15 cellular contexts compared by ENCODE assay signal in the genomic region with DNA sequence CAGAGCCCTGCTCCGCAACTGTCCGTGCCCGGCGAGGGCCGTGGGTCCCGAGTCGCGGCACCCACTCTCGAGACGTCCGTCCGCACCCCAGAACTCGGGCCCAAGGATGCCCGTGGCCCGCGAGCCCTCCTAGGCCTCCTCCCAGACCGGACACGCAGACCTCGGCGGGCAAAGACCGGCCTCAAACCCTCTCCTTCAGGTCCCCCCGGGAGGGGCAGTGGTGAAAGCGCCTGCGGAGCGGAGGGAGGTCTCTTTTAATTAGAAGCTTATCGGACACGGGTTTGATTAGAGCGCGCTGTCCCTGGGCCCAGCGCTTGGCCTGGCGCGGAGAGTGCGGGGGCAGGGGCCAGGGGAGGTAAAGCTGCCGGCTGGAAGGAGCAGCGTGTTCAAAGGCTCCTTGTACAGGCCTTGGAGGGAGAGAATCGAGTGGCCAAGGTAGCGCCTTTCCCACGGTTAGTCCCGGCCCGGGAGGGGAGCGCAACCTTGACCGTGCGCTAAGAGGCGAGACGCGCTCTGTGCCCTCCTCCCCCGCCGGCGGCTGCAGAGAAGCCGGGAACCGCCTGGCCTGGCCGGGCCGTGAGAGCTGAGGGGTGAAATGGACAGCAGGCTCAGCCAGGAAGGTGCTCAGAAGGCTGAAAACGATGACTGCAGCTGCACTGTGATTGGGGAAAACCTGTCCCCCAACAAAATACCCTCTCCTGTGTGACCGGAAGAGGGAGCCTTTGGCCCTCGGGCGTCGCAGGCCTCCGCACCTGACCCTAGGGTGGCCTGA. TPM values are rescaled to one million over a fixed set of nuclear protein-coding genes. Genes with fewer than 3 reads are reported as not detected.
A peak's percentile ranks its signal among the peaks of the same experiment; 100 is the strongest.
DNase-seq lines count a peak whose midpoint lies in the region; FAIRE-seq and TF ChIP-seq lines count a peak whose summit lies in the region.
"Had no signal": no experiment of that assay in that cellular context is flagged by ENCODE, and none has a peak within 500 bp of the region (broad histone marks: within the 10 kb centered on the region; RNA-seq: fewer than 3 reads in every experiment).

No MANE protein-coding gene starts in this region.

- FAIRE-seq in GM18507 (lab: Jason Lieb, UNC) = no peak
- FAIRE-seq: D721Med had no signal

- H3K4me3 ChIP-seq in astrocyte of the cerebellum (ENCODE audit: low read depth, low read length) (no peak overlapping the region), iPS-18a (ENCODE audit: low read length) (peak overlapping the region; percentile 48)

- peaks cover 15% of the 10 kb centered on the region for H3K4me1 ChIP-seq in iPS-18a (ENCODE audit: control insufficient read depth, low read depth, low read length)

- peak; percentile 28 for DNase-seq in GM18507 (ENCODE audit: extremely low spot score, insufficient read length, low read depth)
- no peak for DNase-seq in astrocyte of the cerebellum (ENCODE audit: low read depth)
- peak; percentile 72 for DNase-seq in retina
- DNase-seq in activated naive CD8-positive, alpha-beta T cell treated with anti-CD3 and anti-CD28 coated beads for 36 hours = no peak
- DNase-seq in activated gamma-delta T cell (lab: John Stamatoyannopoulos, UW) = no peak
- DNase-seq in DMS 273 treated with DMSO at 0.1 percent for 48 hours (lab: John Stamatoyannopoulos, UW) = no peak
- DNase-seq: activated naive CD4-positive, alpha-beta T cell treated with anti-CD3 and anti-CD28 coated beads, Interleukin-2, amount 10 ng/mL, durations not matched to agents 7 days and 5 days; effector CD4-positive, alpha-beta T cell; naive thymus-derived CD4-positive, alpha-beta T cell; NCI-H1105; NCI-H69; stimulated activated CD4-positive, alpha-beta T cell treated with anti-CD3 and anti-CD28 coated beads, Interleukin-15, amount 100 ng/mL, for 24 hours; SW 1271 had no signal

- H3K36me3 ChIP-seq in iPS-18a (ENCODE audit: control insufficient read depth, low read depth, low read length) = no peaks in the 10 kb centered on the region

- H3K9me3 ChIP-seq in iPS-18a (ENCODE audit: control insufficient read depth, low read depth, low read length) = no peaks in the 10 kb centered on the region

- peaks cover 93% of the 10 kb centered on the region for H3K27me3 Mint-ChIP-seq in activated naive CD8-positive, alpha-beta T cell treated with anti-CD3 and anti-CD28 coated beads for 36 hours

- H3K4me1 Mint-ChIP-seq in activated naive CD8-positive, alpha-beta T cell treated with anti-CD3 and anti-CD28 coated beads for 36 hours = peaks cover 22% of the 10 kb centered on the region

- H3K36me3 Mint-ChIP-seq in activated naive CD8-positive, alpha-beta T cell treated with anti-CD3 and anti-CD28 coated beads for 36 hours = no peaks in the 10 kb centered on the region
- H3K36me3 Mint-ChIP-seq: activated naive CD4-positive, alpha-beta T cell treated with anti-CD3 and anti-CD28 coated beads, Interleukin-2, amount 10 ng/mL, durations not matched to agents 7 days and 5 days had no signal

- no peak overlapping the region for H3K27ac ChIP-seq in iPS-18a (ENCODE audit: low read length)

- H3K27ac Mint-ChIP-seq in activated naive CD8-positive, alpha-beta T cell treated with anti-CD3 and anti-CD28 coated beads for 36 hours = no peak overlapping the region
- H3K27ac Mint-ChIP-seq: activated naive CD4-positive, alpha-beta T cell treated with anti-CD3 and anti-CD28 coated beads, Interleukin-2, amount 10 ng/mL, durations not matched to agents 7 days and 5 days; naive thymus-derived CD4-positive, alpha-beta T cell had no signal

- no peaks in the 10 kb centered on the region for H3K9me3 Mint-ChIP-seq in activated naive CD8-positive, alpha-beta T cell treated with anti-CD3 and anti-CD28 coated beads for 36 hours
- H3K9me3 Mint-ChIP-seq: activated naive CD4-positive, alpha-beta T cell treated with anti-CD3 and anti-CD28 coated beads, Interleukin-2, amount 10 ng/mL, durations not matched to agents 7 days and 5 days had no signal

- no peak overlapping the region for H3K9ac ChIP-seq in iPS-18a (ENCODE audit: low read length)

- peak; percentile 37 for TF ChIP-seq CTCF in astrocyte of the cerebellum (IDR thresholded peaks at IDR 0.05; ENCODE audit: low read depth, low read length, missing control alignments)

- no peak overlapping the region for H3K4me3 Mint-ChIP-seq in activated naive CD8-positive, alpha-beta T cell treated with anti-CD3 and anti-CD28 coated beads for 36 hours
- H3K4me3 Mint-ChIP-seq: activated naive CD4-positive, alpha-beta T cell treated with anti-CD3 and anti-CD28 coated beads, Interleukin-2, amount 10 ng/mL, durations not matched to agents 7 days and 5 days had no signal

- peaks cover 99% of the 10 kb centered on the region for H3K27me3 ChIP-seq in iPS-18a (ENCODE audit: control insufficient read depth, insufficient read depth, low read length)

- in situ Hi-C loops in astrocyte of the cerebellum (cut with HindIII; ENCODE audit: low sequenced_read_pairs) = loop anchor here (10.0 kb wide), 1 partner anchor 634 kb away; no protein-coding TSS in a partner anchor

RNA-seq across cellular contexts. Expression of gene WT1, which starts 4.6 kb away (rescaled TPM):
- total RNA-seq in activated naive CD8-positive, alpha-beta T cell treated with anti-CD3 and anti-CD28 coated beads for 36 hours = not detected
- total RNA-seq: naive thymus-derived CD4-positive, alpha-beta T cell had no signal

Comparison
In these comparisons a context has a peak if more than half of its experiments do, and no peak if none do; other contexts are left out.
1. DNase-seq: peak in GM18507 (single experiment) and retina (single experiment); none in astrocyte of the cerebellum (single experiment), activated naive CD8-positive, alpha-beta T cell treated with anti-CD3 and anti-CD28 coated beads for 36 hours (single experiment), activated gamma-delta T cell (single experiment) and DMS 273 treated with DMSO at 0.1 percent for 48 hours (single experiment).